In genomic region chr17:81865358-81865732, GRCh38 we compare ENCODE assay signal across 16 cellular contexts. TPM values are rescaled to one million over a fixed set of nuclear protein-coding genes. Genes with fewer than 3 reads are reported as not detected.
DNase-seq lines count a peak whose midpoint lies in the region; ATAC-seq and TF ChIP-seq lines count a peak whose summit lies in the region.
"Had no signal": no experiment of that assay in that cellular context is flagged by ENCODE, and none has a peak within 500 bp of the region (broad histone marks: within the 10 kb centered on the region; RNA-seq: fewer than 3 reads in every experiment).

No MANE protein-coding gene starts in this region.

- H3K4me3 ChIP-seq in NT2/D1 (ENCODE audit: insufficient read length, low read depth) (no peak overlapping the region), esophagus squamous epithelium (no peak overlapping the region), smooth muscle cell (no peak overlapping the region), ascending aorta (no peak overlapping the region)
- H3K4me3 ChIP-seq: MG63 had no signal

- H3K79me2 ChIP-seq in smooth muscle cell (ENCODE audit: low read depth), result peaks cover 48% of the 10 kb centered on the region

- H3K27ac ChIP-seq in esophagus squamous epithelium (peak overlapping the region in 3 of 4 donors; percentile 7 to 99 (median 95)), smooth muscle cell (ENCODE audit: low read depth) (peak overlapping the region; percentile 8), ascending aorta (no peak overlapping the region)

- H3K4me2 ChIP-seq in smooth muscle cell, result no peak overlapping the region

- TF ChIP-seq CTCF in esophagus squamous epithelium (IDR thresholded peaks at IDR 0.05), result no peak
- no peak for TF ChIP-seq CTCF in smooth muscle cell (IDR thresholded peaks at IDR 0.05; ENCODE audit: borderline replicate concordance, insufficient read depth, poor library complexity, severe bottlenecking)
- no peak for TF ChIP-seq CTCF in ascending aorta (IDR thresholded peaks at IDR 0.05)

- no peak for ATAC-seq in HG03342 (IDR thresholded peaks at IDR 0.05; ENCODE audit: unreplicated experiment)

- no peak overlapping the region for H3K4me3 Mint-ChIP-seq in activated naive CD4-positive, alpha-beta T cell treated with anti-CD3 and anti-CD28 coated beads, Interleukin-2, amount 50 U/mL, for 24 hours
- no peak overlapping the region for H3K4me3 Mint-ChIP-seq in activated naive CD4-positive, alpha-beta T cell treated with anti-CD3 and anti-CD28 coated beads for 36 hours
- H3K4me3 Mint-ChIP-seq: memory B cell had no signal

- TF ChIP-seq POLR2A in esophagus squamous epithelium (IDR thresholded peaks at IDR 0.05), result no peak

- WGBS in esophagus squamous epithelium, 2 donors, result 87 to 90% methylated on average over 7 of the region's 8 CpGs
- WGBS in smooth muscle cell (ENCODE audit: low lambda C conversion rate), result 93% methylated on average over 8 of the region's 8 CpGs

- H3K9ac ChIP-seq in NT2/D1 (ENCODE audit: insufficient read length, low read depth) (peak overlapping the region; percentile 58), smooth muscle cell (ENCODE audit: low read depth) (no peak overlapping the region)

- peaks cover 74% of the 10 kb centered on the region for H4K20me1 ChIP-seq in smooth muscle cell (ENCODE audit: low read depth)

- peaks cover 43% of the 10 kb centered on the region for H3K4me1 Mint-ChIP-seq in activated naive CD4-positive, alpha-beta T cell treated with anti-CD3 and anti-CD28 coated beads, Interleukin-2, amount 50 U/mL, for 24 hours
- peaks cover 47% of the 10 kb centered on the region for H3K4me1 Mint-ChIP-seq in activated naive CD4-positive, alpha-beta T cell treated with anti-CD3 and anti-CD28 coated beads for 36 hours (ENCODE audit: low read depth)

- H3K9me3 ChIP-seq in NT2/D1 (ENCODE audit: insufficient read depth, low read length), result no peaks in the 10 kb centered on the region
- H3K9me3 ChIP-seq in esophagus squamous epithelium, result no peaks in the 10 kb centered on the region
- H3K9me3 ChIP-seq in smooth muscle cell (replicated peaks; ENCODE audit: low read depth), result no peaks in the 10 kb centered on the region
- no peaks in the 10 kb centered on the region for H3K9me3 ChIP-seq in ascending aorta
- H3K9me3 ChIP-seq: MG63 had no signal

- peaks cover 14% of the 10 kb centered on the region for H3K36me3 Mint-ChIP-seq in activated naive CD4-positive, alpha-beta T cell treated with anti-CD3 and anti-CD28 coated beads, Interleukin-2, amount 50 U/mL, for 24 hours
- H3K36me3 Mint-ChIP-seq in activated naive CD4-positive, alpha-beta T cell treated with anti-CD3 and anti-CD28 coated beads for 36 hours (ENCODE audit: low read depth), result peaks cover 37% of the 10 kb centered on the region

- peaks cover 47% of the 10 kb centered on the region for H3F3A ChIP-seq in smooth muscle cell (ENCODE audit: low read depth)

- H2AFZ ChIP-seq in smooth muscle cell (ENCODE audit: low read depth), result no peak overlapping the region

- H3K36me3 ChIP-seq in NT2/D1 (ENCODE audit: insufficient read depth, insufficient read length, low read length) (peaks cover 73% of the 10 kb centered on the region), esophagus squamous epithelium (peaks cover 11 to 53% (median 22%) of the 10 kb centered on the region in 3 donors), smooth muscle cell (ENCODE audit: low read depth) (no peaks in the 10 kb centered on the region), ascending aorta (peaks cover 22 to 45% of the 10 kb centered on the region in 2 donors)

- peak overlapping the region; percentile 65 for H3K27ac Mint-ChIP-seq in activated naive CD4-positive, alpha-beta T cell treated with anti-CD3 and anti-CD28 coated beads, Interleukin-2, amount 50 U/mL, for 24 hours
- no peak overlapping the region for H3K27ac Mint-ChIP-seq in activated naive CD4-positive, alpha-beta T cell treated with anti-CD3 and anti-CD28 coated beads for 36 hours
- H3K27ac Mint-ChIP-seq: memory B cell had no signal

- intact Hi-C loops in activated naive CD4-positive, alpha-beta T cell treated with anti-CD3 and anti-CD28 coated beads for 36 hours (cut with micrococcal nuclease), result no loop called here
- intact Hi-C loops in esophagus squamous epithelium (cut with DNase I) (no loop called here), ascending aorta (cut with DNase I) (loop anchor here (10.0 kb wide), 1 partner anchor 351 kb away; the partner anchor contains the start of gene ACTG1)

- H3K27me3 Mint-ChIP-seq in activated naive CD4-positive, alpha-beta T cell treated with anti-CD3 and anti-CD28 coated beads, Interleukin-2, amount 50 U/mL, for 24 hours, result no peaks in the 10 kb centered on the region
- no peaks in the 10 kb centered on the region for H3K27me3 Mint-ChIP-seq in activated naive CD4-positive, alpha-beta T cell treated with anti-CD3 and anti-CD28 coated beads for 36 hours (ENCODE audit: low read depth)
- H3K27me3 Mint-ChIP-seq: memory B cell had no signal

- no peak for DNase-seq in activated naive CD4-positive, alpha-beta T cell treated with anti-CD3 and anti-CD28 coated beads for 36 hours
- DNase-seq in NT2/D1 (ENCODE audit: low read depth, low spot score) (no peak), esophagus squamous epithelium (lab: John Stamatoyannopoulos, UW) (no peak), smooth muscle cell (lab: John Stamatoyannopoulos, UW; ENCODE audit: unreplicated experiment) (no peak), ascending aorta (ENCODE audit: low spot score in 2 of 2) (no peak), cortex of kidney (lab: John Stamatoyannopoulos, UW) (no peak)
- DNase-seq: amygdala, DMS79, MG63, NCI-H748 treated with DMSO at 0.1 percent for 48 hours, posterior cingulate gyrus, trophoblast cell had no signal

- CTCF ChIA-PET in activated naive CD4-positive, alpha-beta T cell treated with anti-CD3 and anti-CD28 coated beads for 36 hours (lab: Charles Lee), result interaction anchor here (1.4 kb wide), 1 partner anchor 20 kb away, joined by 3 read pairs; no protein-coding TSS in a partner anchor

- no peaks in the 10 kb centered on the region for H3K27me3 ChIP-seq in NT2/D1 (ENCODE audit: insufficient read depth, insufficient read length)
- H3K27me3 ChIP-seq in esophagus squamous epithelium, result no peaks in the 10 kb centered on the region
- H3K27me3 ChIP-seq in smooth muscle cell (ENCODE audit: low read depth), result no peaks in the 10 kb centered on the region
- H3K27me3 ChIP-seq in ascending aorta, result no peaks in the 10 kb centered on the region
- H3K27me3 ChIP-seq: MG63 had no signal

- H3K4me1 ChIP-seq in NT2/D1 (ENCODE audit: insufficient read depth, insufficient read length) (peaks cover 42% of the 10 kb centered on the region), esophagus squamous epithelium (peaks cover 42 to 89% (median 53%) of the 10 kb centered on the region in 3 donors), smooth muscle cell (ENCODE audit: low read depth) (peaks cover 38% of the 10 kb centered on the region), ascending aorta (peaks cover 15 to 37% of the 10 kb centered on the region in 2 donors)

- H3K9me3 Mint-ChIP-seq in activated naive CD4-positive, alpha-beta T cell treated with anti-CD3 and anti-CD28 coated beads, Interleukin-2, amount 50 U/mL, for 24 hours, result no peaks in the 10 kb centered on the region
- no peaks in the 10 kb centered on the region for H3K9me3 Mint-ChIP-seq in activated naive CD4-positive, alpha-beta T cell treated with anti-CD3 and anti-CD28 coated beads for 36 hours
- H3K9me3 Mint-ChIP-seq: memory B cell had no signal

RNA-seq across cellular contexts. Expression of gene P4HB, which starts 5.0 kb away (rescaled TPM):
- total RNA-seq in activated naive CD4-positive, alpha-beta T cell treated with anti-CD3 and anti-CD28 coated beads for 36 hours, result 100 to 1,000 TPM; 273 to 276 TPM
- total RNA-seq in esophagus squamous epithelium, result 1,000 to 10,000 TPM in 3 of 4 donors, 100 to 1,000 TPM in 1; 459 to 2,191 (median 1,569) TPM
- total RNA-seq in smooth muscle cell, result 1,406 and 1,593 TPM in 2 replicates
- polyA plus RNA-seq in smooth muscle cell, result 1,326 and 1,526 TPM in 2 replicates
- total RNA-seq in ascending aorta, result 670 TPM

RNA-seq across cellular contexts. Expression of gene ARHGDIA, which starts 5.8 kb away (rescaled TPM):
- total RNA-seq in activated naive CD4-positive, alpha-beta T cell treated with anti-CD3 and anti-CD28 coated beads for 36 hours, result 100 to 1,000 TPM; 355 to 389 TPM
- total RNA-seq in esophagus squamous epithelium (100 to 1,000 TPM; 166 to 239 (median 176) TPM), smooth muscle cell (67.6 and 256 TPM in 2 replicates), ascending aorta (314 TPM)
- 353 and 360 TPM in 2 replicates for polyA plus RNA-seq in smooth muscle cell

RNA-seq across cellular contexts. Expression of gene ALYREF, which starts 26.0 kb away (rescaled TPM):
- 100 to 1,000 TPM; 213 to 217 TPM for total RNA-seq in activated naive CD4-positive, alpha-beta T cell treated with anti-CD3 and anti-CD28 coated beads for 36 hours
- 100 to 1,000 TPM in 2 of 4 donors, 10 to 100 TPM in 2; 75.3 to 133 (median 95.0) TPM for total RNA-seq in esophagus squamous epithelium
- 58.9 and 75.9 TPM in 2 replicates for total RNA-seq in smooth muscle cell
- 123 and 136 TPM in 2 replicates for polyA plus RNA-seq in smooth muscle cell
- total RNA-seq in ascending aorta, result 31.8 TPM

RNA-seq across cellular contexts. Expression of gene ANAPC11, which starts 26.2 kb away (rescaled TPM):
- total RNA-seq in activated naive CD4-positive, alpha-beta T cell treated with anti-CD3 and anti-CD28 coated beads for 36 hours, result 100 to 1,000 TPM; 171 to 182 TPM
- total RNA-seq in esophagus squamous epithelium (100 to 1,000 TPM in 3 of 4 donors, 10 to 100 TPM in 1; 92.9 to 133 (median 104) TPM), smooth muscle cell (147 and 222 TPM in 2 replicates), ascending aorta (108 TPM)
- polyA plus RNA-seq in smooth muscle cell, result 428 and 444 TPM in 2 replicates

RNA-seq across cellular contexts. Expression of gene PPP1R27, which starts 30.5 kb away (rescaled TPM):
- total RNA-seq in activated naive CD4-positive, alpha-beta T cell treated with anti-CD3 and anti-CD28 coated beads for 36 hours, result not detected
- total RNA-seq in esophagus squamous epithelium (not detected), smooth muscle cell (0.58 and 3.1 TPM in 2 replicates), ascending aorta (not detected)
- 0.79 and 1.6 TPM in 2 replicates for polyA plus RNA-seq in smooth muscle cell
- total RNA-seq: dermis microvascular lymphatic vessel endothelial cell had no signal

Comparison
In these comparisons a context has a peak if more than half of its experiments do, and no peak if none do; other contexts are left out.
1. H3K27ac ChIP-seq: peak in esophagus squamous epithelium (3 of 4) and smooth muscle cell (single experiment); none in ascending aorta (0 of 2).